ENCODE assay signal across 8 cellular contexts in genomic region chrX:109270580-109271484, GRCh38.
A peak's percentile ranks its signal among the peaks of the same experiment; 100 is the strongest.
DNase-seq lines count a peak whose midpoint lies in the region; ATAC-seq and TF ChIP-seq lines count a peak whose summit lies in the region.

No MANE protein-coding gene starts in this region.

- peaks cover 0 to 15% of the 10 kb centered on the region in 2 donors for H3K27me3 Mint-ChIP-seq in T-cell

- no peak for TF ChIP-seq CTCF in GM13976 (IDR thresholded peaks at IDR 0.05; ENCODE audit: borderline replicate concordance, control extremely low read depth, extremely low read depth, insufficient read depth, missing control alignments)

- H3K9ac ChIP-seq in adipocyte (ENCODE audit: low read length): no peak overlapping the region

- H3K9me3 Mint-ChIP-seq in T-cell: peaks cover 0 to 6% (median 0%) of the 10 kb centered on the region in 3 donors

- no peaks in the 10 kb centered on the region for H3K4me1 ChIP-seq in adipocyte (ENCODE audit: control insufficient read depth, insufficient read depth, low read length)
- no peaks in the 10 kb centered on the region for H3K4me1 ChIP-seq in effector memory CD4-positive, alpha-beta T cell (ENCODE audit: control insufficient read depth, insufficient read depth, low read length, poor library complexity, severe bottlenecking)

- H3K36me3 ChIP-seq in adipocyte (ENCODE audit: control insufficient read depth, insufficient read depth, low read length, severe bottlenecking): no peaks in the 10 kb centered on the region
- H3K36me3 ChIP-seq in effector memory CD4-positive, alpha-beta T cell (ENCODE audit: control insufficient read depth, insufficient read depth, low read length): no peaks in the 10 kb centered on the region

- peak; percentile 10 for DNase-seq in GM13976 (ENCODE audit: low spot score)
- peak; percentile 32 for DNase-seq in adipocyte (ENCODE audit: low read depth)
- no peak for DNase-seq in T-cell
- no peak for DNase-seq in effector memory CD4-positive, alpha-beta T cell
- no peak for DNase-seq in GOT3 (lab: John Stamatoyannopoulos, UW)
- DNase-seq in amygdala (lab: John Stamatoyannopoulos, UW): no peak

- no peaks in the 10 kb centered on the region for H3K36me3 Mint-ChIP-seq in T-cell

- no peak overlapping the region for H3K27ac ChIP-seq in effector memory CD4-positive, alpha-beta T cell (ENCODE audit: insufficient read depth, low read length, poor library complexity, severe bottlenecking)

- no peaks in the 10 kb centered on the region for H3K4me1 Mint-ChIP-seq in T-cell

- ATAC-seq in GM21423 (IDR thresholded peaks at IDR 0.05; ENCODE audit: unreplicated experiment) (peak; percentile 94), HG03558 (IDR thresholded peaks at IDR 0.05; ENCODE audit: extremely low read depth, unreplicated experiment) (peak; percentile 95), T-cell (replicated peaks in 1 of 4) (no peak)

- H3K4me3 Mint-ChIP-seq in T-cell: no peak overlapping the region

- POLR2A ChIA-PET in T-cell (lab: Charles Lee): no interaction called here

- no peak overlapping the region for H3K27ac Mint-ChIP-seq in T-cell

- H3K4me3 ChIP-seq in adipocyte (ENCODE audit: low read length): no peak overlapping the region
- no peak overlapping the region for H3K4me3 ChIP-seq in effector memory CD4-positive, alpha-beta T cell (ENCODE audit: insufficient read depth, low read depth, low read length, poor library complexity, severe bottlenecking)

- in situ Hi-C loops in GM13976 (cut with MboI; ENCODE audit: low sequenced_read_pairs, unreplicated experiment): no loop called here

- CTCF ChIA-PET in T-cell (lab: Charles Lee): no interaction called here

- H3K9me3 ChIP-seq in adipocyte (ENCODE audit: control insufficient read depth, low read length): peaks cover 3% of the 10 kb centered on the region
- no peaks in the 10 kb centered on the region for H3K9me3 ChIP-seq in effector memory CD4-positive, alpha-beta T cell (ENCODE audit: control insufficient read depth, low read length)

- H3K27me3 ChIP-seq in adipocyte (replicated peaks; ENCODE audit: control insufficient read depth, insufficient read depth, low read length): peaks cover 34% of the 10 kb centered on the region
- H3K27me3 ChIP-seq in effector memory CD4-positive, alpha-beta T cell (replicated peaks; ENCODE audit: control insufficient read depth, insufficient read depth, low read length, poor library complexity, severe bottlenecking): no peaks in the 10 kb centered on the region

Comparison
In these comparisons a context has a peak if more than half of its experiments do, and no peak if none do; other contexts are left out.
1. DNase-seq: peak in GM13976 (single experiment) and adipocyte (single experiment); none in T-cell (0 of 34), effector memory CD4-positive, alpha-beta T cell (0 of 3), GOT3 (single experiment) and amygdala (0 of 56).
2. ATAC-seq: peak in GM21423 (single experiment) and HG03558 (single experiment); none in T-cell (0 of 4).